In the genomic region with DNA sequence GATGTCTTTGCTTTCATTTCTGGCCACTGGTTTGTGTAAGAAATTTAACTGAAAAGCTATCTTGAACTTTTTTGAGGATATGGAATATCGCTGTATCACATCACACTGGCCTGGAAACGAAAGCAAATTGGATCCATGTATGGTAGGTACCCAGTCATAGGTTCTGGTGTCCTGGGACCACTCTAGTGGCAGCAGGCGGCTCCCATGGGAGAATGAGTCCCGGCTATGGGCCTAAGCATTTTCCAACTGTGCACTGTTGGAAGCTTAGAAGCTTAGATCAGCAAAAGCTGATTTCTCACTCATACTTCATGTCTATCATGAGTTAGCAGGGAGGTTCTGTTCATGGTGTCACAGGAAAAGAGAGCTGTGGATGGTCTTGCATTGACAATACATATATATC, we compare ENCODE assay signal across 20 cellular contexts.
A peak's percentile ranks its signal among the peaks of the same experiment; 100 is the strongest.
DNase-seq lines count a peak whose midpoint lies in the region; ATAC-seq and TF ChIP-seq lines count a peak whose summit lies in the region.
"Had no signal": no experiment of that assay in that cellular context is flagged by ENCODE, and none has a peak within 500 bp of the region (broad histone marks: within the 10 kb centered on the region; RNA-seq: fewer than 3 reads in every experiment).

No MANE protein-coding gene starts in this region.

- H3K9ac ChIP-seq in colonic mucosa (ENCODE audit: low read depth in 2 of 2, low read length in 2 of 2), result no peak overlapping the region
- H3K9ac ChIP-seq: BLaER1 treated with 17β-estradiol and CSF1 and Interleukin-3, amounts not matched to agents 10 nM and 100 nM had no signal

- H3K27me3 ChIP-seq in thoracic aorta (replicated peaks; ENCODE audit: insufficient read depth), result no peaks in the 10 kb centered on the region
- no peaks in the 10 kb centered on the region for H3K27me3 ChIP-seq in aorta (ENCODE audit: control insufficient read depth in 1 of 2, insufficient read depth in 2 of 2, low read length in 1 of 2)
- no peaks in the 10 kb centered on the region for H3K27me3 ChIP-seq in colonic mucosa
- H3K27me3 ChIP-seq: BLaER1 treated with 17β-estradiol and CSF1 and Interleukin-3, amounts not matched to agents 10 nM and 100 nM had no signal

- ATAC-seq in thoracic aorta (ENCODE audit: insufficient number of reproducible peaks, low FRiP score, low read depth) (no peak), aorta (ENCODE audit: low FRiP score) (peak; percentile 75)
- ATAC-seq: A549; CD8-positive, alpha-beta T cell had no signal

- peaks cover 25% of the 10 kb centered on the region for H3K36me3 Mint-ChIP-seq in activated CD4-positive, alpha-beta T cell treated with anti-CD3 and anti-CD28 coated beads, Interleukin-2, amount 10 ng/mL, durations not matched to agents 24 days and 14 days (ENCODE audit: low read depth)

- TF ChIP-seq CTCF in coronary artery (IDR thresholded peaks at IDR 0.05) (no peak), thoracic aorta (IDR thresholded peaks at IDR 0.05) (no peak), colonic mucosa (IDR thresholded peaks at IDR 0.05) (no peak)

- H3K4me3 ChIP-seq in coronary artery (no peak overlapping the region), thoracic aorta (no peak overlapping the region), aorta (ENCODE audit: low read length in 2 of 2) (no peak overlapping the region), colonic mucosa (no peak overlapping the region)
- H3K4me3 ChIP-seq: A549; BLaER1 treated with 17β-estradiol and CSF1 and Interleukin-3, amounts not matched to agents 10 nM and 100 nM had no signal

- no peak overlapping the region for H3K27ac Mint-ChIP-seq in activated CD4-positive, alpha-beta T cell treated with anti-CD3 and anti-CD28 coated beads, Interleukin-2, amount 10 ng/mL, durations not matched to agents 24 days and 14 days
- H3K27ac Mint-ChIP-seq: B cell; CD4-positive, alpha-beta T cell; CD8-positive, alpha-beta T cell had no signal

- DNase-seq in activated CD4-positive, alpha-beta T cell treated with anti-CD3 and anti-CD28 coated beads, Interleukin-2, amount 10 ng/mL, durations not matched to agents 24 days and 14 days, result peak; percentile 45
- DNase-seq in activated CD4-positive, alpha-beta T cell treated with anti-CD3 and anti-CD28 coated beads, Interleukin-2, amount 50 U/mL, for 48 hours, result no peak
- no peak for DNase-seq in coronary artery (ENCODE audit: low spot score)
- no peak for DNase-seq in thoracic aorta (ENCODE audit: low spot score)
- peak in 1 of 2 donors; percentile 77 for DNase-seq in aorta
- DNase-seq in RKO (ENCODE audit: low spot score), result no peak
- no peak for DNase-seq in colonic mucosa
- no peak for DNase-seq in glomerular visceral epithelial cell (ENCODE audit: extremely low spot score)
- DNase-seq: AML-193; Caco-2; Calu3; CD4-positive, alpha-beta T cell; CD8-positive, alpha-beta T cell; DMS79 treated with DMSO at 0.1 percent for 48 hours; GF-D8 had no signal

- no peaks in the 10 kb centered on the region for H3K36me3 ChIP-seq in thoracic aorta
- no peaks in the 10 kb centered on the region for H3K36me3 ChIP-seq in aorta (ENCODE audit: control insufficient read depth in 1 of 2, insufficient read depth in 2 of 2, low read length in 1 of 2)
- H3K36me3 ChIP-seq in colonic mucosa, result no peaks in the 10 kb centered on the region

- no peaks in the 10 kb centered on the region for H3K27me3 Mint-ChIP-seq in activated CD4-positive, alpha-beta T cell treated with anti-CD3 and anti-CD28 coated beads, Interleukin-2, amount 10 ng/mL, durations not matched to agents 24 days and 14 days
- H3K27me3 Mint-ChIP-seq: B cell; CD4-positive, alpha-beta T cell had no signal

- intact Hi-C loops in activated CD4-positive, alpha-beta T cell treated with anti-CD3 and anti-CD28 coated beads, Interleukin-2, amount 10 ng/mL, durations not matched to agents 24 days and 14 days (cut with micrococcal nuclease), result no loop called here
- intact Hi-C loops in aorta (cut with DNase I) (loop anchor here in 1 of 2 donors (2.0 kb wide), 1 partner anchor 29 kb away; no protein-coding TSS in a partner anchor), colonic mucosa (cut with DNase I) (no loop called here)

- no peak overlapping the region for H3K4me3 Mint-ChIP-seq in activated CD4-positive, alpha-beta T cell treated with anti-CD3 and anti-CD28 coated beads, Interleukin-2, amount 10 ng/mL, durations not matched to agents 24 days and 14 days
- H3K4me3 Mint-ChIP-seq: B cell; CD4-positive, alpha-beta T cell; CD8-positive, alpha-beta T cell had no signal

- peaks cover 14% of the 10 kb centered on the region for H3K9me3 Mint-ChIP-seq in activated CD4-positive, alpha-beta T cell treated with anti-CD3 and anti-CD28 coated beads, Interleukin-2, amount 10 ng/mL, durations not matched to agents 24 days and 14 days
- H3K9me3 Mint-ChIP-seq: CD4-positive, alpha-beta T cell had no signal

- H3K4me1 ChIP-seq in thoracic aorta (ENCODE audit: control insufficient read depth in 1 of 2, low read depth in 2 of 2), result peaks cover 14 to 51% of the 10 kb centered on the region in 2 donors
- peaks cover 3 to 4% of the 10 kb centered on the region in 2 donors for H3K4me1 ChIP-seq in aorta (ENCODE audit: control insufficient read depth in 1 of 2, insufficient read depth in 2 of 2, low read length in 2 of 2)
- no peaks in the 10 kb centered on the region for H3K4me1 ChIP-seq in colonic mucosa

- 29 to 35% methylated on average over 4 of the region's 4 CpGs for WGBS in aorta, 2 donors

- H3K27ac ChIP-seq in coronary artery, result peak overlapping the region; percentile 77 to 80
- H3K27ac ChIP-seq in thoracic aorta, result peak overlapping the region; percentile 59 to 71
- H3K27ac ChIP-seq in aorta (ENCODE audit: low read depth in 1 of 2, low read length in 2 of 2), result peak overlapping the region in 1 of 2 donors; percentile 42
- H3K27ac ChIP-seq in colonic mucosa, result no peak overlapping the region
- H3K27ac ChIP-seq: 22Rv1; A549; BLaER1 treated with 17β-estradiol and CSF1 and Interleukin-3, amounts not matched to agents 10 nM and 100 nM; C4-2B had no signal

- H3K4me1 Mint-ChIP-seq in activated CD4-positive, alpha-beta T cell treated with anti-CD3 and anti-CD28 coated beads, Interleukin-2, amount 10 ng/mL, durations not matched to agents 24 days and 14 days, result no peaks in the 10 kb centered on the region
- H3K4me1 Mint-ChIP-seq: B cell had no signal

- H3K9me3 ChIP-seq in thoracic aorta (no peaks in the 10 kb centered on the region), aorta (ENCODE audit: control insufficient read depth, low read length) (no peaks in the 10 kb centered on the region), colonic mucosa (no peaks in the 10 kb centered on the region)
- H3K9me3 ChIP-seq: A549, Caco-2 had no signal
